In the genomic region with DNA sequence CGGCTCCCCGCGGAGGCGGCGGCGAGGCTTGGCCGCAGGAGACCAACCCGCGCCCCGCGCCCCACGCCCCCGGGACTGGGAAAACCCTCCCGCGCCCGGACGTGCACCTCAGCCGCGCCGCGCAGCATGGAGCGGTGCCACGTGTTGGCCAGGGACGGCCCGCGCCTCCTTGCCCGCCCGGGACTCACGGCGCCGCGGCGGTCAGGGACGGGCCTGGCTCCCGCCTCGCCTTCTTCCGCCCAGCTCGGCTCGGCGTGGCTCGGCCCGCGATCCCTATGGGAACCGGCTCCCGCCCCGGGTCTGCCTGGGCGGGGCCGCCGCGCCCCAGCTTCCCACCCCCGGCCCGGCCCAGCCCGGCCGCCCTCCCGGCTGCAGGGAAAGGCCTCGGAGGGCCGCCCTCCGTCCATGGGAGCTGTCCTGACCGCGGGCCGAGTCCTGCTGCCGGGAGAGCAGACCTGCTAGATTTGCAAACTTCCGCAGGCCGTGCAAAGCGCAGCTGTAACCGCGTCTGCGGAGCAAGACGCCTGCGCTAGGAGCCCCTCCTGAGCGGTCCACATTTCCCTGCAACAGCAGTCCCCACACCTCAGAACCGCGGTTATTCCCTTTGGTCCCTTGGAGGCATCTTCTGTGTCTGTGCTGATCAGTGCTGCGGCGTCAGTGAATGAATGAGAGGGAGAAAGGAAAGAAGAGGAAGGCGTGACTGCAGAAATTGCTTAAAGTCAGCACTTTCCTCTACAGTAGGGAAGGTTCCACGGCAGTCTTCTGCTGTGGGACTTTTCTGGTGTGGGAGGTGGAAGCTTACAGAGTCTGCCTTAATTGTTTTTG, we compare ENCODE assay signal across 8 cellular contexts. TPM values are rescaled to one million over a fixed set of nuclear protein-coding genes. Genes with fewer than 3 reads are reported as not detected.
DNase-seq lines count a peak whose midpoint lies in the region; ATAC-seq, FAIRE-seq and TF ChIP-seq lines count a peak whose summit lies in the region.

A gene (minus strand): TSS at position 246 of the 825 bp plus-strand sequence. CDS start 1,013 bp downstream, outside the sequence.

- peak within 1 kb of the TSS; percentile 92 for H3K4me3 Mint-ChIP-seq in neural crest cell

- peak within 1 kb of the TSS; percentile 88 for H3K4me3 ChIP-seq in BE2C (ENCODE audit: low read depth, low read length)

- H3K27ac Mint-ChIP-seq in neural crest cell (ENCODE audit: unreplicated experiment): peak within 1 kb of the TSS; percentile 92

- peak; percentile 60 for ATAC-seq in GM19025 (IDR thresholded peaks at IDR 0.05; ENCODE audit: low read depth, unreplicated experiment)
- peak; percentile 59 for ATAC-seq in HG03354 (IDR thresholded peaks at IDR 0.05; ENCODE audit: poor library complexity, severe bottlenecking, unreplicated experiment)

- peak; percentile 79 for DNase-seq in BE2C
- DNase-seq in RPMI7951 (ENCODE audit: low read depth): peak; percentile 73
- peak; percentile 61 for DNase-seq in activated naive CD4-positive, alpha-beta T cell treated with Interleukin-2 at 50 U/mL for 16 hours
- DNase-seq in frontal cortex (ENCODE audit: low spot score in 2 of 2): peak; percentile 52 to 67
- DNase-seq in neural crest cell (ENCODE audit: low read depth, low spot score): peak; percentile 53
- peak in 43 of 49 donors; percentile 5 to 80 (median 37) for DNase-seq in substantia nigra (lab: John Stamatoyannopoulos, UW)

- H3K27ac ChIP-seq in substantia nigra (ENCODE audit: low read depth, low read length, poor library complexity, severe bottlenecking): peak within 1 kb of the TSS; percentile 40

- no peaks in the 10 kb centered on the region for H3K9me3 Mint-ChIP-seq in neural crest cell

- H3K4me1 Mint-ChIP-seq in neural crest cell: peaks cover 24% of the 10 kb centered on the region

- no peaks in the 10 kb centered on the region for H3K27me3 ChIP-seq in BE2C

- TF ChIP-seq CTCF in BE2C (IDR thresholded peaks at IDR 0.05; ENCODE audit: low read depth, low read length): no peak
- TF ChIP-seq CTCF in neural crest cell (conservative IDR thresholded peaks at IDR 0.05): no peak

- H3K9me3 ChIP-seq in BE2C: no peaks in the 10 kb centered on the region

- H3K36me3 Mint-ChIP-seq in neural crest cell (ENCODE audit: low read depth): peaks cover 6% of the 10 kb centered on the region

- peaks cover 10% of the 10 kb centered on the region for H3K27me3 Mint-ChIP-seq in neural crest cell (ENCODE audit: low read depth)

- H3K4me1 ChIP-seq in BE2C: peaks cover 5% of the 10 kb centered on the region; the same call in 1 of the 2 replicates

- no peak for FAIRE-seq in frontal cortex (lab: Jason Lieb, UNC)

- no peaks in the 10 kb centered on the region for H3K36me3 ChIP-seq in BE2C

RNA-seq across cellular contexts. Expression of the gene that starts here (rescaled TPM):
- 3.2 TPM for polyA plus RNA-seq in BE2C (2012; ENCODE audit: insufficient read depth, insufficient read length, low read depth)
- total RNA-seq in RPMI7951 (2014; rRNA removed; shearing (Covaris generic)): 4.6 and 7.3 TPM in 2 replicates
- total RNA-seq in frontal cortex: 10.2 TPM
- 6.1 and 8.3 TPM in 2 replicates for total RNA-seq in neural crest cell

Comparison
In these comparisons a context has a peak if more than half of its experiments do, and no peak if none do; other contexts are left out.
1. Peak in every context shown above with its lines: DNase-seq, ATAC-seq, H3K4me3 ChIP-seq and H3K27ac ChIP-seq.